ENCODE assay signal across 18 cellular contexts in genomic region chr1:117886101-117886795, GRCh38. TPM values are rescaled to one million over a fixed set of nuclear protein-coding genes. Genes with fewer than 3 reads are reported as not detected.
DNase-seq lines count a peak whose midpoint lies in the region; ATAC-seq, FAIRE-seq and TF ChIP-seq lines count a peak whose summit lies in the region.
"Had no signal": no experiment of that assay in that cellular context is flagged by ENCODE, and none has a peak within 500 bp of the region (broad histone marks: within the 10 kb centered on the region; RNA-seq: fewer than 3 reads in every experiment).

No MANE protein-coding gene starts in this region.

- H3K9me3 Mint-ChIP-seq in activated naive CD4-positive, alpha-beta T cell treated with anti-CD3 and anti-CD28 coated beads, Interleukin-2, amount 10 ng/mL, durations not matched to agents 7 days and 5 days = no peaks in the 10 kb centered on the region
- no peaks in the 10 kb centered on the region for H3K9me3 Mint-ChIP-seq in stimulated activated naive CD8-positive, alpha-beta T cell treated with anti-CD3 and anti-CD28 coated beads, Interleukin-15, amount 100 ng/mL, for 72 hours
- H3K9me3 Mint-ChIP-seq: CD14-positive monocyte, naive B cell had no signal

- no peaks in the 10 kb centered on the region for H3K27me3 Mint-ChIP-seq in activated naive CD4-positive, alpha-beta T cell treated with anti-CD3 and anti-CD28 coated beads, Interleukin-2, amount 10 ng/mL, durations not matched to agents 7 days and 5 days
- no peaks in the 10 kb centered on the region for H3K27me3 Mint-ChIP-seq in stimulated activated naive CD8-positive, alpha-beta T cell treated with anti-CD3 and anti-CD28 coated beads, Interleukin-15, amount 100 ng/mL, for 72 hours
- H3K27me3 Mint-ChIP-seq: naive B cell had no signal

- H3K27ac ChIP-seq in mammary epithelial cell (ENCODE audit: insufficient read depth, low read depth, low read length) = no peak overlapping the region
- H3K27ac ChIP-seq: esophagus squamous epithelium, WERI-Rb-1 had no signal

- H4K20me1 ChIP-seq in mammary epithelial cell (ENCODE audit: insufficient read depth, low read length) = no peaks in the 10 kb centered on the region

- no peak overlapping the region for H3K4me2 ChIP-seq in mammary epithelial cell (ENCODE audit: insufficient read depth, low read depth, low read length)

- H3K27ac Mint-ChIP-seq in activated naive CD4-positive, alpha-beta T cell treated with anti-CD3 and anti-CD28 coated beads, Interleukin-2, amount 10 ng/mL, durations not matched to agents 7 days and 5 days = no peak overlapping the region
- H3K27ac Mint-ChIP-seq in stimulated activated naive CD8-positive, alpha-beta T cell treated with anti-CD3 and anti-CD28 coated beads, Interleukin-15, amount 100 ng/mL, for 72 hours = peak overlapping the region in 1 of 2 donors; percentile 54
- H3K27ac Mint-ChIP-seq: activated CD8-positive, alpha-beta T cell treated with anti-CD3 and anti-CD28 coated beads, Interleukin-2, amount 10 ng/mL, durations not matched to agents 7 days and 5 days had no signal

- H3K4me1 ChIP-seq in mammary epithelial cell (ENCODE audit: insufficient read depth, low read length) = peaks cover 5% of the 10 kb centered on the region
- no peaks in the 10 kb centered on the region for H3K4me1 ChIP-seq in mucosa of descending colon (ENCODE audit: low read depth)
- H3K4me1 ChIP-seq: esophagus squamous epithelium had no signal

- H3K4me3 ChIP-seq in AG10803 (ENCODE audit: low read length) (no peak overlapping the region), mammary epithelial cell (replicated peaks in 1 of 3; ENCODE audit: insufficient read depth in 1 of 3, low read depth in 2 of 3, low read length in 3 of 3) (no peak overlapping the region), mucosa of descending colon (no peak overlapping the region)
- H3K4me3 ChIP-seq: esophagus squamous epithelium had no signal

- H3K9ac ChIP-seq in mammary epithelial cell (ENCODE audit: insufficient read depth, low read length) = no peak overlapping the region

- H3K9me3 ChIP-seq in mammary epithelial cell (replicated peaks; ENCODE audit: insufficient read depth, low read length) (no peaks in the 10 kb centered on the region), mucosa of descending colon (no peaks in the 10 kb centered on the region)
- H3K9me3 ChIP-seq: esophagus squamous epithelium had no signal

- peak; percentile 65 for DNase-seq in AG10803 (ENCODE audit: low read depth)
- peak; percentile 59 for DNase-seq in HS-27A (ENCODE audit: low read depth)
- DNase-seq in mammary epithelial cell = peak; percentile 12
- no peak for DNase-seq in NCI-H1105 (lab: John Stamatoyannopoulos, UW)
- no peak for DNase-seq in activated naive CD4-positive, alpha-beta T cell treated with anti-CD3 and anti-CD28 coated beads, Interleukin-2, amount 10 ng/mL, durations not matched to agents 7 days and 5 days
- DNase-seq in mucosa of descending colon = no peak
- no peak for DNase-seq in stimulated activated naive CD8-positive, alpha-beta T cell treated with anti-CD3 and anti-CD28 coated beads, Interleukin-15, amount 100 ng/mL, for 72 hours
- DNase-seq: activated CD8-positive, alpha-beta T cell treated with anti-CD3 and anti-CD28 coated beads, Interleukin-2, amount 10 ng/mL, durations not matched to agents 7 days and 5 days; anterior cingulate cortex; DMS53; esophagus squamous epithelium; GOT3; naive B cell; NCI-H2029; NCI-H510A treated with DMSO at 0.1 percent for 48 hours; WERI-Rb-1 had no signal

- TF ChIP-seq CTCF in AG10803 (conservative IDR thresholded peaks at IDR 0.05; ENCODE audit: low read length) (no peak), mammary epithelial cell (conservative IDR thresholded peaks at IDR 0.05 in 1 of 2, IDR thresholded peaks at IDR 0.05 in 1 of 2; ENCODE audit: extremely low read depth in 1 of 2, insufficient read depth in 1 of 2, low read depth in 1 of 2, low read length in 2 of 2) (no peak), mucosa of descending colon (IDR thresholded peaks at IDR 0.05) (no peak)

- H3K36me3 Mint-ChIP-seq in activated naive CD4-positive, alpha-beta T cell treated with anti-CD3 and anti-CD28 coated beads, Interleukin-2, amount 10 ng/mL, durations not matched to agents 7 days and 5 days = peaks cover 10% of the 10 kb centered on the region

- no peak for ATAC-seq in mucosa of descending colon
- ATAC-seq in stimulated activated naive CD8-positive, alpha-beta T cell treated with anti-CD3 and anti-CD28 coated beads, Interleukin-15, amount 100 ng/mL, for 72 hours = no peak
- ATAC-seq: activated CD8-positive, alpha-beta T cell treated with anti-CD3 and anti-CD28 coated beads, Interleukin-2, amount 10 ng/mL, durations not matched to agents 7 days and 5 days had no signal

- CTCF ChIA-PET in mammary epithelial cell (lab: Charles Lee; ENCODE audit: low non-redundant PET) = no interaction called here
- CTCF ChIA-PET in activated naive CD4-positive, alpha-beta T cell treated with anti-CD3 and anti-CD28 coated beads, Interleukin-2, amount 10 ng/mL, durations not matched to agents 7 days and 5 days (lab: Charles Lee) = interaction anchor here (1.8 kb wide), 1 partner anchor 9 kb away, joined by 4 read pairs; no protein-coding TSS in a partner anchor

- H3K4me1 Mint-ChIP-seq in activated naive CD4-positive, alpha-beta T cell treated with anti-CD3 and anti-CD28 coated beads, Interleukin-2, amount 10 ng/mL, durations not matched to agents 7 days and 5 days = peaks cover 9% of the 10 kb centered on the region
- peaks cover 5% of the 10 kb centered on the region for H3K4me1 Mint-ChIP-seq in stimulated activated naive CD8-positive, alpha-beta T cell treated with anti-CD3 and anti-CD28 coated beads, Interleukin-15, amount 100 ng/mL, for 72 hours
- H3K4me1 Mint-ChIP-seq: CD14-positive monocyte, naive B cell had no signal

- H2AFZ ChIP-seq in mammary epithelial cell (ENCODE audit: low read depth, low read length) = no peak overlapping the region

- intact Hi-C loops in mammary epithelial cell (cut with micrococcal nuclease) = no loop called here
- intact Hi-C loops in mucosa of descending colon (cut with DNase I, micrococcal nuclease) = no loop called here

- peaks cover 6% of the 10 kb centered on the region for H3K36me3 ChIP-seq in mammary epithelial cell (ENCODE audit: insufficient read depth, low read length)
- no peaks in the 10 kb centered on the region for H3K36me3 ChIP-seq in mucosa of descending colon (ENCODE audit: low read depth)
- H3K36me3 ChIP-seq: WERI-Rb-1 had no signal

- H3K79me2 ChIP-seq in mammary epithelial cell (ENCODE audit: insufficient read depth, low read length) = no peaks in the 10 kb centered on the region

- dilution Hi-C loops in mammary epithelial cell (cut with HindIII; ENCODE audit: low sequenced_read_pairs) = no loop called here

- no TSS peak for BruUV-seq in mammary epithelial cell (replicated peaks; lab: Mats Ljungman, UMichigan)

- 55% methylated on average over 2 of the region's 2 CpGs for WGBS in mammary epithelial cell (ENCODE audit: low coverage, missing lambda C conversion rate)

- in situ Hi-C loops in mammary epithelial cell (cut with MboI; ENCODE audit: low sequenced_read_pairs in 2 of 2) = loop anchor here (25.0 kb wide), 2 partner anchors 349 to 374 kb away; no protein-coding TSS in a partner anchor

- no peak overlapping the region for H3K4me3 Mint-ChIP-seq in activated naive CD4-positive, alpha-beta T cell treated with anti-CD3 and anti-CD28 coated beads, Interleukin-2, amount 10 ng/mL, durations not matched to agents 7 days and 5 days
- H3K4me3 Mint-ChIP-seq in stimulated activated naive CD8-positive, alpha-beta T cell treated with anti-CD3 and anti-CD28 coated beads, Interleukin-15, amount 100 ng/mL, for 72 hours = no peak overlapping the region
- H3K4me3 Mint-ChIP-seq: activated CD8-positive, alpha-beta T cell treated with anti-CD3 and anti-CD28 coated beads, Interleukin-2, amount 10 ng/mL, durations not matched to agents 7 days and 5 days; CD14-positive monocyte; naive B cell had no signal

- FAIRE-seq in islet of Langerhans (lab: Jason Lieb, UNC) = peak; percentile 9

- H3K27me3 ChIP-seq in mammary epithelial cell (ENCODE audit: insufficient read depth, low read length) = no peaks in the 10 kb centered on the region
- H3K27me3 ChIP-seq: esophagus squamous epithelium had no signal

RNA-seq across cellular contexts. Expression of gene GDAP2, which starts 43.2 kb away (rescaled TPM):
- total RNA-seq in mammary epithelial cell (10 to 100 TPM; 26.1 to 34.0 TPM), mucosa of descending colon (10 to 100 TPM; 27.4 to 36.0 (median 33.5) TPM)
- 10.3 TPM for polyA plus RNA-seq in mammary epithelial cell
- polyA minus RNA-seq in mammary epithelial cell = 26.4 TPM

RNA-seq across cellular contexts. Expression of gene WDR3, which starts 43.3 kb away (rescaled TPM):
- 10 to 100 TPM; 16.5 to 40.9 TPM for total RNA-seq in mammary epithelial cell
- polyA plus RNA-seq in mammary epithelial cell = 38.7 TPM
- polyA minus RNA-seq in mammary epithelial cell = 78.0 TPM
- total RNA-seq in mucosa of descending colon = 10 to 100 TPM; 12.5 to 13.3 (median 13.0) TPM

Comparison
In these comparisons a context has a peak if more than half of its experiments do, and no peak if none do; other contexts are left out.
1. DNase-seq: peak in AG10803 (single experiment), HS-27A (single experiment) and mammary epithelial cell (single experiment); none in NCI-H1105 (single experiment), activated naive CD4-positive, alpha-beta T cell treated with anti-CD3 and anti-CD28 coated beads, Interleukin-2, amount 10 ng/mL, durations not matched to agents 7 days and 5 days (single experiment), mucosa of descending colon (0 of 3) and stimulated activated naive CD8-positive, alpha-beta T cell treated with anti-CD3 and anti-CD28 coated beads, Interleukin-15, amount 100 ng/mL, for 72 hours (0 of 2).